In the genomic region with DNA sequence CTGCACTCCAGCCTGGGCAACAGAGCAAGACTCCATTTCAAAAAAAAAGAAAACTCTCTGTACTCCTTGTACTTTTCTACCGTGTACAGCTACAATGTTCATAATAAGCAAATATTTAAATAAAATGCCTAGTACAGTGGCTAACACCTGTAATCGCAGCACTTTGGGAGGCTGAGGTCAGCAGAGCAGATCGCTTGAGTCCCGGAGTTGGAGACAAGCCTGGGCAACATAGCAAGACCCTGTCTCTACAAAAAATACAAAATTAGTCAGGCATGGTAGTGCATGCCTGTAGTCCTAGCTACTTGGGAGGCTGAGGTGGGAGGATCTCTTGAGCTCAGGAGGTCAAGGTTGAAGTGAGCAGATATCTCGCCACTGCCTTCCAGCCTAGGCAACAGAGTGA, we compare ENCODE assay signal across 1 cellular context.
TF ChIP-seq lines count a peak whose summit lies in the region.

No MANE protein-coding gene starts in this region.

TF ChIP-seq in HEK293, 187 proteins besides CTCF, POLR2A, EP300 and RAD21 (continued from another document):
- no peak for TF ChIP-seq ZBTB7A (tag by site-specific recombination; IDR thresholded peaks at IDR 0.05; ENCODE audit: low read depth)
- TF ChIP-seq, protein P1, sequence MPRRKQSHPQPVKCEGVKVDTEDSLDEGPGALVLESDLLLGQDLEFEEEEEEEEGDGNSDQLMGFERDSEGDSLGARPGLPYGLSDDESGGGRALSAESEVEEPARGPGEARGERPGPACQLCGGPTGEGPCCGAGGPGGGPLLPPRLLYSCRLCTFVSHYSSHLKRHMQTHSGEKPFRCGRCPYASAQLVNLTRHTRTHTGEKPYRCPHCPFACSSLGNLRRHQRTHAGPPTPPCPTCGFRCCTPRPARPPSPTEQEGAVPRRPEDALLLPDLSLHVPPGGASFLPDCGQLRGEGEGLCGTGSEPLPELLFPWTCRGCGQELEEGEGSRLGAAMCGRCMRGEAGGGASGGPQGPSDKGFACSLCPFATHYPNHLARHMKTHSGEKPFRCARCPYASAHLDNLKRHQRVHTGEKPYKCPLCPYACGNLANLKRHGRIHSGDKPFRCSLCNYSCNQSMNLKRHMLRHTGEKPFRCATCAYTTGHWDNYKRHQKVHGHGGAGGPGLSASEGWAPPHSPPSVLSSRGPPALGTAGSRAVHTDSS (tag by site-specific recombination; IDR thresholded peaks at IDR 0.05) = no peak
